Comparison of ENCODE assay signal across 1 cellular context in the genomic region with DNA sequence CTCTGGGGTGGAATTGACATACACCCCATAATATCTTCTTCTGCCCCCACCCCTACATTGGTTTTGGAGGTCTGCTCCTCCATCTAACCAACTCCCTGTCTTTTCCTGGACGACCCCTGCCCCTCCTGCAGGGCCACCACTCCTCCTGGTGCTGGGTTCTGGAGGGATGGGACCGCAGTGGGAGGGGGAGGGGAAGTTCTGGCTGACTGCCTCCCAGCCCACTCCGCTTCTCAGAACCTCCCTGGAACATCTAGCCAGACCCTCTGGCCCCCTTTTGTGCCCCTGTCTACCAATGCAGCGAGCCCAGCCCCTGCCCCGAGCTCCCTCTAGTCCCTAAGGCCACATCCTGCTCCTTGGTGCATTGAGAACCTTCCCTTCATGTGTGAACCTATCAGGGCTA.
TF ChIP-seq lines count a peak whose summit lies in the region.

No MANE protein-coding gene starts in this region.

TF ChIP-seq in HCT116, 20 proteins besides CTCF, POLR2A, EP300 and RAD21 (continued from another document):
- TF ChIP-seq REST (IDR thresholded peaks at IDR 0.05; ENCODE audit: low read depth), result no peak
- no peak for TF ChIP-seq CEBPB (IDR thresholded peaks at IDR 0.05; ENCODE audit: low read depth)
- TF ChIP-seq ELF1 (IDR thresholded peaks at IDR 0.05; ENCODE audit: borderline replicate concordance, low read depth), result no peak
- no peak for TF ChIP-seq ZNF274 (IDR thresholded peaks at IDR 0.05; ENCODE audit: low read depth, low read length)
- TF ChIP-seq POLR2AphosphoS5 (IDR thresholded peaks at IDR 0.05; ENCODE audit: low read depth, low read length), result no peak
- no peak for TF ChIP-seq EZH2 (IDR thresholded peaks at IDR 0.05)
- TF ChIP-seq CBX3 (IDR thresholded peaks at IDR 0.05; ENCODE audit: low read depth), result no peak
- no peak for TF ChIP-seq ATF3 (IDR thresholded peaks at IDR 0.05)
- TF ChIP-seq SIN3A (IDR thresholded peaks at IDR 0.05; ENCODE audit: low read depth), result no peak
- no peak for TF ChIP-seq ZFX (IDR thresholded peaks at IDR 0.05)
- no peak for TF ChIP-seq JUND (IDR thresholded peaks at IDR 0.05)
- TF ChIP-seq, protein P1, sequence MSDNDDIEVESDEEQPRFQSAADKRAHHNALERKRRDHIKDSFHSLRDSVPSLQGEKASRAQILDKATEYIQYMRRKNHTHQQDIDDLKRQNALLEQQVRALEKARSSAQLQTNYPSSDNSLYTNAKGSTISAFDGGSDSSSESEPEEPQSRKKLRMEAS (IDR thresholded peaks at IDR 0.05), result no peak
- no peak for TF ChIP-seq ZBTB33 (IDR thresholded peaks at IDR 0.05; ENCODE audit: extremely low read depth, insufficient replicate concordance, low read length)
TF ChIP-seq in HCT116: peak in this region for 0.
